6 cellular contexts compared by ENCODE assay signal in genomic region chr1:77025599-77025998, GRCh38.
"Had no signal": no experiment of that assay in that cellular context is flagged by ENCODE, and none has a peak within 500 bp of the region (broad histone marks: within the 10 kb centered on the region; RNA-seq: fewer than 3 reads in every experiment).

No MANE protein-coding gene starts in this region.

- H3K4me3 Mint-ChIP-seq: IgD-negative memory B cell had no signal

- ATAC-seq: HepG2 had no signal

- H3K9me3 Mint-ChIP-seq: IgD-negative memory B cell had no signal

- H3K36me3 Mint-ChIP-seq: IgD-negative memory B cell had no signal

- H3K27ac ChIP-seq: GM23248 had no signal

- H3K4me3 ChIP-seq: GM23248 had no signal

- H3K27ac Mint-ChIP-seq: IgD-negative memory B cell had no signal

- H3K4me1 Mint-ChIP-seq: IgD-negative memory B cell had no signal

- H3K9ac ChIP-seq: GM23248 had no signal

- DNase-seq: GM23248, GOT3, HCEC 1CT, KBM-7 had no signal
